Comparison of ENCODE assay signal across 11 cellular contexts in genomic region chr14:68936980-68937379, GRCh38. TPM values are rescaled to one million over a fixed set of nuclear protein-coding genes. Genes with fewer than 3 reads are reported as not detected.
A peak's percentile ranks its signal among the peaks of the same experiment; 100 is the strongest.
DNase-seq lines count a peak whose midpoint lies in the region; ATAC-seq and TF ChIP-seq lines count a peak whose summit lies in the region.
"Had no signal": no experiment of that assay in that cellular context is flagged by ENCODE, and none has a peak within 500 bp of the region (broad histone marks: within the 10 kb centered on the region; RNA-seq: fewer than 3 reads in every experiment).

No MANE protein-coding gene starts in this region.

- H3K36me3 ChIP-seq in left ventricle myocardium inferior (no peaks in the 10 kb centered on the region), esophagus (ENCODE audit: control insufficient read depth in 2 of 2, insufficient read depth in 2 of 2, low read length in 1 of 2) (no peaks in the 10 kb centered on the region)

- H3K27me3 Mint-ChIP-seq in progenitor cell of endocrine pancreas: no peaks in the 10 kb centered on the region
- H3K27me3 Mint-ChIP-seq in natural killer cell treated with Interleukin-12 subunit alpha and Interleukin-12 subunit beta and Interleukin-15 and Interleukin-18, amount 100 ng/mL, for 72 hours: no peaks in the 10 kb centered on the region

- ATAC-seq in left cardiac atrium (no peak), GM18519 (IDR thresholded peaks at IDR 0.05; ENCODE audit: low FRiP score, unreplicated experiment) (no peak)
- ATAC-seq in natural killer cell treated with Interleukin-12 subunit alpha and Interleukin-12 subunit beta and Interleukin-15 and Interleukin-18, amount 100 ng/mL, for 72 hours: no peak

- H3K27ac Mint-ChIP-seq in progenitor cell of endocrine pancreas: peak overlapping the region; percentile 80
- no peak overlapping the region for H3K27ac Mint-ChIP-seq in natural killer cell treated with Interleukin-12 subunit alpha and Interleukin-12 subunit beta and Interleukin-15 and Interleukin-18, amount 100 ng/mL, for 72 hours

- H3K4me3 ChIP-seq in left ventricle myocardium inferior (peak overlapping the region; percentile 0), esophagus (ENCODE audit: low read depth in 1 of 2, low read length in 2 of 2) (peak overlapping the region in 1 of 2 donors; percentile 18)

- DNase-seq in left ventricle myocardium inferior: no peak
- no peak for DNase-seq in left cardiac atrium
- no peak for DNase-seq in progenitor cell of endocrine pancreas (ENCODE audit: low spot score, unreplicated experiment)
- DNase-seq in NCI-H146 (lab: John Stamatoyannopoulos, UW): no peak
- DNase-seq in NCI-H526 (lab: John Stamatoyannopoulos, UW): no peak
- no peak for DNase-seq in natural killer cell treated with Interleukin-12 subunit alpha and Interleukin-12 subunit beta and Interleukin-15 and Interleukin-18, amount 100 ng/mL, for 72 hours (ENCODE audit: low spot score)
- DNase-seq: AML-193; effector CD4-positive, alpha-beta T cell; NCI-H510A treated with DMSO at 0.1 percent for 48 hours had no signal

- H3K4me1 ChIP-seq in left ventricle myocardium inferior (peaks cover 82% of the 10 kb centered on the region), esophagus (ENCODE audit: control insufficient read depth in 2 of 2, insufficient read depth in 2 of 2, low read length in 1 of 2) (peaks cover 4 to 44% of the 10 kb centered on the region in 2 donors)

- intact Hi-C loops in left ventricle myocardium inferior (cut with micrococcal nuclease) (no loop called here), left cardiac atrium (cut with DNase I) (no loop called here)

- H3K4me1 Mint-ChIP-seq in progenitor cell of endocrine pancreas (ENCODE audit: low read depth): peaks cover 58% of the 10 kb centered on the region
- peaks cover 0 to 2% of the 10 kb centered on the region in 2 donors for H3K4me1 Mint-ChIP-seq in natural killer cell treated with Interleukin-12 subunit alpha and Interleukin-12 subunit beta and Interleukin-15 and Interleukin-18, amount 100 ng/mL, for 72 hours (ENCODE audit: low read depth in 2 of 2)

- H3K9me3 ChIP-seq in left ventricle myocardium inferior (replicated peaks): no peaks in the 10 kb centered on the region
- no peaks in the 10 kb centered on the region for H3K9me3 ChIP-seq in esophagus (ENCODE audit: control insufficient read depth in 2 of 2, insufficient read depth in 1 of 2, low read depth in 1 of 2, low read length in 1 of 2)

- no peaks in the 10 kb centered on the region for H3K9me3 Mint-ChIP-seq in progenitor cell of endocrine pancreas (ENCODE audit: low read depth)
- H3K9me3 Mint-ChIP-seq in natural killer cell treated with Interleukin-12 subunit alpha and Interleukin-12 subunit beta and Interleukin-15 and Interleukin-18, amount 100 ng/mL, for 72 hours: no peaks in the 10 kb centered on the region

- H3K27me3 ChIP-seq in left ventricle myocardium inferior (ENCODE audit: low read depth): no peaks in the 10 kb centered on the region
- H3K27me3 ChIP-seq in esophagus (ENCODE audit: control insufficient read depth in 1 of 2, insufficient read depth in 2 of 2, low read length in 2 of 2): no peaks in the 10 kb centered on the region

- no peak overlapping the region for H3K4me3 Mint-ChIP-seq in progenitor cell of endocrine pancreas (ENCODE audit: low read depth)
- H3K4me3 Mint-ChIP-seq in natural killer cell treated with Interleukin-12 subunit alpha and Interleukin-12 subunit beta and Interleukin-15 and Interleukin-18, amount 100 ng/mL, for 72 hours: no peak overlapping the region

- no peak for TF ChIP-seq CTCF in left ventricle myocardium inferior (IDR thresholded peaks at IDR 0.05; ENCODE audit: borderline replicate concordance)
- no peak for TF ChIP-seq CTCF in progenitor cell of endocrine pancreas (IDR thresholded peaks at IDR 0.05; ENCODE audit: unreplicated experiment)

- peak overlapping the region; percentile 87 for H3K27ac ChIP-seq in left ventricle myocardium inferior (replicated peaks)
- H3K27ac ChIP-seq in esophagus (ENCODE audit: low read depth in 2 of 2, low read length in 1 of 2): peak overlapping the region; percentile 89 to 91

- WGBS in esophagus, 2 donors: 72 to 76% methylated on average over 2 of the region's 2 CpGs

- no peaks in the 10 kb centered on the region for H3K36me3 Mint-ChIP-seq in progenitor cell of endocrine pancreas (ENCODE audit: insufficient read depth)
- no peaks in the 10 kb centered on the region for H3K36me3 Mint-ChIP-seq in natural killer cell treated with Interleukin-12 subunit alpha and Interleukin-12 subunit beta and Interleukin-15 and Interleukin-18, amount 100 ng/mL, for 72 hours

RNA-seq across cellular contexts. Expression of gene ACTN1, which starts 42.1 kb away (rescaled TPM):
- total RNA-seq in left ventricle myocardium inferior: 75.4 TPM
- 100 to 1,000 TPM; 160 to 319 TPM for total RNA-seq in left cardiac atrium
- polyA plus RNA-seq in esophagus: 10 to 100 TPM; 37.4 to 98.2 TPM
- total RNA-seq in progenitor cell of endocrine pancreas: 92.6 and 105 TPM in 2 replicates
- 100 to 1,000 TPM in 1 of 2 donors, 10 to 100 TPM in 1; 40.1 to 124 TPM for total RNA-seq in natural killer cell treated with Interleukin-12 subunit alpha and Interleukin-12 subunit beta and Interleukin-15 and Interleukin-18, amount 100 ng/mL, for 72 hours
